ENCODE assay signal across 21 cellular contexts in the genomic region with DNA sequence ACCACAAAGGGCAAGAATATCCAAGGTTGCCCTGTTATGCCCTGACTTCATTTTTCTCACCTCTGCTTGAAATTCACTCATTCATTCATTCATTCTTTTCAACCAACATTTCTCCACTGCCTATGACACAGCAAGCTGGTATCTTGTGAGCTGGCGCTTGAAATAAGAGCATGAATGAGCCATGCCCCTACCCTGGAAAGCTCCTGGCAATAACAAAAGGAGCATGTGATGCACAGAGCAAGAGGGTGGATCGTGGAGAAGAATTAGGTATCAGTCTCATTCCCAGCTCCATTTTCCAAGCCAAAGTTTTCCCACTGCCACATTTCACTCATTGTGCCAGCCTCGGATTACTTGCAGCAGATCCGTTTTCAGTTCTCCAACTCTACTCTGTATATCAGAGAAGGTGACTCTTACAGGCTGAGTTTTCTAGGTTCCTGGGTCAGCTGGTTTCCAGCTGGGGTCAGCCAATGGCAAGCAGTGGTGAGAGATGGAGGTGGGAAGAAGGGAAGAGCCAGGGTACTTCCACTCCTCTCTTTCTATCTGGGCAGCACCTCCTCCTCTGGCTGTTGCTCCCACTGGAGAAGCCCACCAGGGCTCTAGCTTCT.
DNase-seq lines count a peak whose midpoint lies in the region; ATAC-seq and TF ChIP-seq lines count a peak whose summit lies in the region.
"Had no signal": no experiment of that assay in that cellular context is flagged by ENCODE, and none has a peak within 500 bp of the region (broad histone marks: within the 10 kb centered on the region; RNA-seq: fewer than 3 reads in every experiment).

No MANE protein-coding gene starts in this region.

- in situ Hi-C loops in SK-MEL-5 (cut with HindIII; ENCODE audit: low pct_unique_long_range_greater_than_20kb, low sequenced_read_pairs): no loop called here

- no peak for DNase-seq in Right ventricle myocardium superior
- DNase-seq in Right ventricle myocardium inferior (ENCODE audit: missing footprints): no peak
- peak; percentile 58 for DNase-seq in SK-MEL-5 (ENCODE audit: low read depth, low spot score)
- peak; percentile 3 for DNase-seq in fibroblast of pulmonary artery (ENCODE audit: low read depth)
- no peak for DNase-seq in stimulated activated naive B cell treated with anti-CD40 and anti-IgM and Interleukin-4, amounts not matched to agents 10 μg/mL and 1 μg/mL and 100 μg/mL, for 72 hours
- no peak for DNase-seq in iPS-NIHi11 (ENCODE audit: low spot score)
- DNase-seq: activated CD4-positive, alpha-beta T cell treated with anti-CD3 and anti-CD28 coated beads, Interleukin-2, amount 10 ng/mL, durations not matched to agents 7 days and 5 days; activated CD8-positive, alpha-beta memory T cell treated with anti-CD3 and anti-CD28 coated beads, Interleukin-2, amount 50 U/mL, for 48 hours; activated gamma-delta T cell treated with Interleukin-2 at 50 U/mL for 16 hours; anterior cingulate cortex; CD4-positive, CD25-positive, alpha-beta regulatory T cell; endodermal cell; NCI-H1048; NCI-H2171; sigmoid colon; stimulated activated CD4-positive, alpha-beta T cell treated with anti-CD3 and anti-CD28 coated beads, Interleukin-1b, Interleukin-23, amount 100 ng/mL, for 48 hours; stimulated activated naive CD8-positive, alpha-beta T cell treated with anti-CD3 and anti-CD28 coated beads, Interleukin-15, amount 100 ng/mL, for 72 hours; trophoblast cell had no signal

- H3K4me1 Mint-ChIP-seq in stimulated activated naive B cell treated with anti-CD40 and anti-IgM and Interleukin-4, amounts not matched to agents 10 μg/mL and 1 μg/mL and 100 μg/mL, for 72 hours: peaks cover 5% of the 10 kb centered on the region in 2 donors
- H3K4me1 Mint-ChIP-seq: activated CD4-positive, alpha-beta T cell treated with anti-CD3 and anti-CD28 coated beads, Interleukin-2, amount 10 ng/mL, durations not matched to agents 7 days and 5 days; endodermal cell; stimulated activated naive CD8-positive, alpha-beta T cell treated with anti-CD3 and anti-CD28 coated beads, Interleukin-15, amount 100 ng/mL, for 72 hours had no signal

- peak overlapping the region; percentile 42 for H3K27ac Mint-ChIP-seq in stimulated activated naive B cell treated with anti-CD40 and anti-IgM and Interleukin-4, amounts not matched to agents 10 μg/mL and 1 μg/mL and 100 μg/mL, for 72 hours
- H3K27ac Mint-ChIP-seq: activated CD4-positive, alpha-beta T cell treated with anti-CD3 and anti-CD28 coated beads, Interleukin-2, amount 10 ng/mL, durations not matched to agents 7 days and 5 days; endodermal cell had no signal

- H3K9me3 Mint-ChIP-seq in stimulated activated naive B cell treated with anti-CD40 and anti-IgM and Interleukin-4, amounts not matched to agents 10 μg/mL and 1 μg/mL and 100 μg/mL, for 72 hours: no peaks in the 10 kb centered on the region
- H3K9me3 Mint-ChIP-seq: activated CD4-positive, alpha-beta T cell treated with anti-CD3 and anti-CD28 coated beads, Interleukin-2, amount 10 ng/mL, durations not matched to agents 7 days and 5 days; endodermal cell; stimulated activated naive CD8-positive, alpha-beta T cell treated with anti-CD3 and anti-CD28 coated beads, Interleukin-15, amount 100 ng/mL, for 72 hours had no signal

- intact Hi-C loops in Right ventricle myocardium superior (cut with DNase I): no loop called here
- intact Hi-C loops in Right ventricle myocardium inferior (cut with DNase I): no loop called here

- ATAC-seq in Right ventricle myocardium superior (ENCODE audit: poor library complexity): peak; percentile 34
- ATAC-seq in Right ventricle myocardium inferior: no peak
- ATAC-seq in stimulated activated naive B cell treated with anti-CD40 and anti-IgM and Interleukin-4, amounts not matched to agents 10 μg/mL and 1 μg/mL and 100 μg/mL, for 72 hours (replicated peaks): no peak
- no peak for ATAC-seq in GM18907 (IDR thresholded peaks at IDR 0.05; ENCODE audit: unreplicated experiment)
- no peak for ATAC-seq in HG03108 (IDR thresholded peaks at IDR 0.05; ENCODE audit: unreplicated experiment)
- ATAC-seq: stimulated activated naive CD8-positive, alpha-beta T cell treated with anti-CD3 and anti-CD28 coated beads, Interleukin-15, amount 100 ng/mL, for 72 hours had no signal

- no peak for TF ChIP-seq CTCF in fibroblast of pulmonary artery (IDR thresholded peaks at IDR 0.05; ENCODE audit: low read length, missing control alignments)

- peaks cover 16 to 49% of the 10 kb centered on the region in 2 donors for H3K36me3 Mint-ChIP-seq in stimulated activated naive B cell treated with anti-CD40 and anti-IgM and Interleukin-4, amounts not matched to agents 10 μg/mL and 1 μg/mL and 100 μg/mL, for 72 hours

- no peak overlapping the region for H3K4me3 Mint-ChIP-seq in stimulated activated naive B cell treated with anti-CD40 and anti-IgM and Interleukin-4, amounts not matched to agents 10 μg/mL and 1 μg/mL and 100 μg/mL, for 72 hours
- H3K4me3 Mint-ChIP-seq: activated CD4-positive, alpha-beta T cell treated with anti-CD3 and anti-CD28 coated beads, Interleukin-2, amount 10 ng/mL, durations not matched to agents 7 days and 5 days; CD4-positive, CD25-positive, alpha-beta regulatory T cell; endodermal cell; stimulated activated naive CD8-positive, alpha-beta T cell treated with anti-CD3 and anti-CD28 coated beads, Interleukin-15, amount 100 ng/mL, for 72 hours had no signal

- H3K4me3 ChIP-seq in fibroblast of pulmonary artery (replicated peaks; ENCODE audit: low read depth, low read length): no peak overlapping the region
- H3K4me3 ChIP-seq: HAP-1, sigmoid colon had no signal

- H3K27me3 Mint-ChIP-seq in stimulated activated naive B cell treated with anti-CD40 and anti-IgM and Interleukin-4, amounts not matched to agents 10 μg/mL and 1 μg/mL and 100 μg/mL, for 72 hours: no peaks in the 10 kb centered on the region
- H3K27me3 Mint-ChIP-seq: activated CD4-positive, alpha-beta T cell treated with anti-CD3 and anti-CD28 coated beads, Interleukin-2, amount 10 ng/mL, durations not matched to agents 7 days and 5 days; CD4-positive, CD25-positive, alpha-beta regulatory T cell; stimulated activated naive CD8-positive, alpha-beta T cell treated with anti-CD3 and anti-CD28 coated beads, Interleukin-15, amount 100 ng/mL, for 72 hours had no signal

Comparison
In these comparisons a context has a peak if more than half of its experiments do, and no peak if none do; other contexts are left out.
1. DNase-seq: peak in SK-MEL-5 (single experiment) and fibroblast of pulmonary artery (single experiment); none in Right ventricle myocardium superior (single experiment), Right ventricle myocardium inferior (single experiment), stimulated activated naive B cell treated with anti-CD40 and anti-IgM and Interleukin-4, amounts not matched to agents 10 μg/mL and 1 μg/mL and 100 μg/mL, for 72 hours (single experiment) and iPS-NIHi11 (single experiment).